1 cellular context compared by ENCODE assay signal in the genomic region with DNA sequence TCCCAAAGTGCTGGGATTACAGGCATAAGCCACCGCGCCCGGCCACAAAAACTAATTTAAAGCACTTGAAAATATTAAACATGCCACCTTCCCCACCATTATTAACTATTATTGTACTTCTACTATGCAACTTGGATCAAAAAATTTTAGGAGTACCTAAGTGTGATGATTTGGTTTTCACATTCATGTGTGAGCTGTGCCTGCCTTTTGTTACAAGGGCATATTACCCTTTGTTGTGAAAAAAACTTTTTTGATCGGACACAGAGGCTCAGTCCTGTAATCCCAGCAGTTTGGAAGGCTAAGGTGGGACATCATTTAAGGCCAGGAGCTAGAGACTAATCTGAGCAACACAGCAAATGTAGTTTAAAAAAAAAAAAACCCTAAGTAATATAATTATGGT.
TF ChIP-seq lines count a peak whose summit lies in the region.

No MANE protein-coding gene starts in this region.

TF ChIP-seq in GM23338, 12 proteins besides CTCF, POLR2A, EP300 and RAD21:
- TF ChIP-seq, protein P1, sequence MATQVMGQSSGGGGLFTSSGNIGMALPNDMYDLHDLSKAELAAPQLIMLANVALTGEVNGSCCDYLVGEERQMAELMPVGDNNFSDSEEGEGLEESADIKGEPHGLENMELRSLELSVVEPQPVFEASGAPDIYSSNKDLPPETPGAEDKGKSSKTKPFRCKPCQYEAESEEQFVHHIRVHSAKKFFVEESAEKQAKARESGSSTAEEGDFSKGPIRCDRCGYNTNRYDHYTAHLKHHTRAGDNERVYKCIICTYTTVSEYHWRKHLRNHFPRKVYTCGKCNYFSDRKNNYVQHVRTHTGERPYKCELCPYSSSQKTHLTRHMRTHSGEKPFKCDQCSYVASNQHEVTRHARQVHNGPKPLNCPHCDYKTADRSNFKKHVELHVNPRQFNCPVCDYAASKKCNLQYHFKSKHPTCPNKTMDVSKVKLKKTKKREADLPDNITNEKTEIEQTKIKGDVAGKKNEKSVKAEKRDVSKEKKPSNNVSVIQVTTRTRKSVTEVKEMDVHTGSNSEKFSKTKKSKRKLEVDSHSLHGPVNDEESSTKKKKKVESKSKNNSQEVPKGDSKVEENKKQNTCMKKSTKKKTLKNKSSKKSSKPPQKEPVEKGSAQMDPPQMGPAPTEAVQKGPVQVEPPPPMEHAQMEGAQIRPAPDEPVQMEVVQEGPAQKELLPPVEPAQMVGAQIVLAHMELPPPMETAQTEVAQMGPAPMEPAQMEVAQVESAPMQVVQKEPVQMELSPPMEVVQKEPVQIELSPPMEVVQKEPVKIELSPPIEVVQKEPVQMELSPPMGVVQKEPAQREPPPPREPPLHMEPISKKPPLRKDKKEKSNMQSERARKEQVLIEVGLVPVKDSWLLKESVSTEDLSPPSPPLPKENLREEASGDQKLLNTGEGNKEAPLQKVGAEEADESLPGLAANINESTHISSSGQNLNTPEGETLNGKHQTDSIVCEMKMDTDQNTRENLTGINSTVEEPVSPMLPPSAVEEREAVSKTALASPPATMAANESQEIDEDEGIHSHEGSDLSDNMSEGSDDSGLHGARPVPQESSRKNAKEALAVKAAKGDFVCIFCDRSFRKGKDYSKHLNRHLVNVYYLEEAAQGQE (IDR thresholded peaks at IDR 0.05; ENCODE audit: unreplicated experiment): no peak
- TF ChIP-seq NANOG (IDR thresholded peaks at IDR 0.05; ENCODE audit: borderline replicate concordance) (no peak), CREB1 (CRISPR knock-in tag; IDR thresholded peaks at IDR 0.05; ENCODE audit: low read depth) (no peak)
- TF ChIP-seq, protein P2, sequence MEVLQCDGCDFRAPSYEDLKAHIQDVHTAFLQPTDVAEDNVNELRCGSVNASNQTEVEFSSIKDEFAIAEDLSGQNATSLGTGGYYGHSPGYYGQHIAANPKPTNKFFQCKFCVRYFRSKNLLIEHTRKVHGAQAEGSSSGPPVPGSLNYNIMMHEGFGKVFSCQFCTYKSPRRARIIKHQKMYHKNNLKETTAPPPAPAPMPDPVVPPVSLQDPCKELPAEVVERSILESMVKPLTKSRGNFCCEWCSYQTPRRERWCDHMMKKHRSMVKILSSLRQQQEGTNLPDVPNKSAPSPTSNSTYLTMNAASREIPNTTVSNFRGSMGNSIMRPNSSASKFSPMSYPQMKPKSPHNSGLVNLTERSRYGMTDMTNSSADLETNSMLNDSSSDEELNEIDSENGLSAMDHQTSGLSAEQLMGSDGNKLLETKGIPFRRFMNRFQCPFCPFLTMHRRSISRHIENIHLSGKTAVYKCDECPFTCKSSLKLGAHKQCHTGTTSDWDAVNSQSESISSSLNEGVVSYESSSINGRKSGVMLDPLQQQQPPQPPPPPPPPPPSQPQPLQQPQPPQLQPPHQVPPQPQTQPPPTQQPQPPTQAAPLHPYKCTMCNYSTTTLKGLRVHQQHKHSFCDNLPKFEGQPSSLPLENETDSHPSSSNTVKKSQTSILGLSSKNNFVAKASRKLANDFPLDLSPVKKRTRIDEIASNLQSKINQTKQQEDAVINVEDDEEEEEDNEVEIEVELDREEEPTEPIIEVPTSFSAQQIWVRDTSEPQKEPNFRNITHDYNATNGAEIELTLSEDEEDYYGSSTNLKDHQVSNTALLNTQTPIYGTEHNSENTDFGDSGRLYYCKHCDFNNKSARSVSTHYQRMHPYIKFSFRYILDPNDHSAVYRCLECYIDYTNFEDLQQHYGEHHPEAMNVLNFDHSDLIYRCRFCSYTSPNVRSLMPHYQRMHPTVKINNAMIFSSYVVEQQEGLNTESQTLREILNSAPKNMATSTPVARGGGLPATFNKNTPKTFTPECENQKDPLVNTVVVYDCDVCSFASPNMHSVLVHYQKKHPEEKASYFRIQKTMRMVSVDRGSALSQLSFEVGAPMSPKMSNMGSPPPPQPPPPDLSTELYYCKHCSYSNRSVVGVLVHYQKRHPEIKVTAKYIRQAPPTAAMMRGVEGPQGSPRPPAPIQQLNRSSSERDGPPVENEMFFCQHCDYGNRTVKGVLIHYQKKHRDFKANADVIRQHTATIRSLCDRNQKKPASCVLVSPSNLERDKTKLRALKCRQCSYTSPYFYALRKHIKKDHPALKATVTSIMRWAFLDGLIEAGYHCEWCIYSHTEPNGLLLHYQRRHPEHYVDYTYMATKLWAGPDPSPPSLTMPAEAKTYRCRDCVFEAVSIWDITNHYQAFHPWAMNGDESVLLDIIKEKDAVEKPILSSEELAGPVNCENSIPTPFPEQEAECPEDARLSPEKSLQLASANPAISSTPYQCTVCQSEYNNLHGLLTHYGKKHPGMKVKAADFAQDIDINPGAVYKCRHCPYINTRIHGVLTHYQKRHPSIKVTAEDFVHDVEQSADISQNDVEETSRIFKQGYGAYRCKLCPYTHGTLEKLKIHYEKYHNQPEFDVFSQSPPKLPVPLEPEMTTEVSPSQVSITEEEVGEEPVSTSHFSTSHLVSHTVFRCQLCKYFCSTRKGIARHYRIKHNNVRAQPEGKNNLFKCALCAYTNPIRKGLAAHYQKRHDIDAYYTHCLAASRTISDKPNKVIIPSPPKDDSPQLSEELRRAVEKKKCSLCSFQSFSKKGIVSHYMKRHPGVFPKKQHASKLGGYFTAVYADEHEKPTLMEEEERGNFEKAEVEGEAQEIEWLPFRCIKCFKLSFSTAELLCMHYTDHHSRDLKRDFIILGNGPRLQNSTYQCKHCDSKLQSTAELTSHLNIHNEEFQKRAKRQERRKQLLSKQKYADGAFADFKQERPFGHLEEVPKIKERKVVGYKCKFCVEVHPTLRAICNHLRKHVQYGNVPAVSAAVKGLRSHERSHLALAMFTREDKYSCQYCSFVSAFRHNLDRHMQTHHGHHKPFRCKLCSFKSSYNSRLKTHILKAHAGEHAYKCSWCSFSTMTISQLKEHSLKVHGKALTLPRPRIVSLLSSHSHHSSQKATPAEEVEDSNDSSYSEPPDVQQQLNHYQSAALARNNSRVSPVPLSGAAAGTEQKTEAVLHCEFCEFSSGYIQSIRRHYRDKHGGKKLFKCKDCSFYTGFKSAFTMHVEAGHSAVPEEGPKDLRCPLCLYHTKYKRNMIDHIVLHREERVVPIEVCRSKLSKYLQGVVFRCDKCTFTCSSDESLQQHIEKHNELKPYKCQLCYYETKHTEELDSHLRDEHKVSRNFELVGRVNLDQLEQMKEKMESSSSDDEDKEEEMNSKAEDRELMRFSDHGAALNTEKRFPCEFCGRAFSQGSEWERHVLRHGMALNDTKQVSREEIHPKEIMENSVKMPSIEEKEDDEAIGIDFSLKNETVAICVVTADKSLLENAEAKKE (CRISPR knock-in tag; IDR thresholded peaks at IDR 0.05): no peak
- TF ChIP-seq, protein P3, sequence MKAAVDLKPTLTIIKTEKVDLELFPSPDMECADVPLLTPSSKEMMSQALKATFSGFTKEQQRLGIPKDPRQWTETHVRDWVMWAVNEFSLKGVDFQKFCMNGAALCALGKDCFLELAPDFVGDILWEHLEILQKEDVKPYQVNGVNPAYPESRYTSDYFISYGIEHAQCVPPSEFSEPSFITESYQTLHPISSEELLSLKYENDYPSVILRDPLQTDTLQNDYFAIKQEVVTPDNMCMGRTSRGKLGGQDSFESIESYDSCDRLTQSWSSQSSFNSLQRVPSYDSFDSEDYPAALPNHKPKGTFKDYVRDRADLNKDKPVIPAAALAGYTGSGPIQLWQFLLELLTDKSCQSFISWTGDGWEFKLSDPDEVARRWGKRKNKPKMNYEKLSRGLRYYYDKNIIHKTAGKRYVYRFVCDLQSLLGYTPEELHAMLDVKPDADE (IDR thresholded peaks at IDR 0.05): no peak
TF ChIP-seq in GM23338: peak in this region for 0.
